In genomic region chr11:43547411-43547718, GRCh38 we compare ENCODE assay signal across 10 cellular contexts.
DNase-seq lines count a peak whose midpoint lies in the region; ATAC-seq and TF ChIP-seq lines count a peak whose summit lies in the region.
"Had no signal": no experiment of that assay in that cellular context is flagged by ENCODE, and none has a peak within 500 bp of the region (broad histone marks: within the 10 kb centered on the region; RNA-seq: fewer than 3 reads in every experiment).

No MANE protein-coding gene starts in this region.

- no peaks in the 10 kb centered on the region for H3K9me3 ChIP-seq in thoracic aorta

- no peak overlapping the region for H3K27ac ChIP-seq in thoracic aorta

- no peak for TF ChIP-seq CTCF in thoracic aorta (IDR thresholded peaks at IDR 0.05)

- H3K4me1 ChIP-seq in thoracic aorta (ENCODE audit: control insufficient read depth in 1 of 2, low read depth in 2 of 2) = peaks cover 0 to 3% of the 10 kb centered on the region in 2 donors

- no peaks in the 10 kb centered on the region for H3K27me3 ChIP-seq in thoracic aorta (replicated peaks; ENCODE audit: insufficient read depth)

- peak; percentile 76 for DNase-seq in NCI-H748 (lab: John Stamatoyannopoulos, UW; ENCODE audit: unreplicated experiment)
- no peak for DNase-seq in NCI-H748 treated with DMSO at 0.1 percent for 48 hours (lab: John Stamatoyannopoulos, UW)
- peak; percentile 70 for DNase-seq in cerebellum (ENCODE audit: low spot score)
- peak; percentile 79 for DNase-seq in left kidney (ENCODE audit: low read depth, low spot score)
- no peak for DNase-seq in thoracic aorta (ENCODE audit: low spot score)
- no peak for DNase-seq in T-helper 1 cell
- DNase-seq: activated CD4-positive, CD25-positive, alpha-beta regulatory T cell; NCI-H187 treated with DMSO at 0.1 percent for 48 hours had no signal

- ATAC-seq in thoracic aorta (ENCODE audit: insufficient number of reproducible peaks, low FRiP score, low read depth) = no peak
- no peak for ATAC-seq in GM19328 (IDR thresholded peaks at IDR 0.05; ENCODE audit: unreplicated experiment)
- ATAC-seq in HG02973 (IDR thresholded peaks at IDR 0.05; ENCODE audit: unreplicated experiment) = no peak

- H3K4me3 ChIP-seq in thoracic aorta = peak overlapping the region; percentile 41

- no peaks in the 10 kb centered on the region for H3K36me3 ChIP-seq in thoracic aorta

Comparison
In these comparisons a context has a peak if more than half of its experiments do, and no peak if none do; other contexts are left out.
1. DNase-seq: peak in NCI-H748 (single experiment), cerebellum (single experiment) and left kidney (single experiment); none in NCI-H748 treated with DMSO at 0.1 percent for 48 hours (single experiment), thoracic aorta (single experiment) and T-helper 1 cell (0 of 5).